Comparison of ENCODE assay signal across 20 cellular contexts in genomic region chr7:40315277-40315676, GRCh38.
"Had no signal": no experiment of that assay in that cellular context is flagged by ENCODE, and none has a peak within 500 bp of the region (broad histone marks: within the 10 kb centered on the region; RNA-seq: fewer than 3 reads in every experiment).

No MANE protein-coding gene starts in this region.

- H3K4me3 ChIP-seq: adrenal gland, lung, sigmoid colon, suprapubic skin, upper lobe of right lung had no signal

- H3K36me3 Mint-ChIP-seq: brain had no signal

- H3K36me3 ChIP-seq: adrenal gland, sigmoid colon, suprapubic skin, upper lobe of right lung had no signal

- H3K4me1 ChIP-seq: adrenal gland, sigmoid colon, suprapubic skin, upper lobe of right lung had no signal

- H3K27ac Mint-ChIP-seq: activated B cell treated with CpG ODN at 0.5 μM for 24 hours; activated CD4-positive, alpha-beta T cell treated with anti-CD3 and anti-CD28 coated beads, Interleukin-2, amount 10 ng/mL, durations not matched to agents 24 days and 14 days; activated T-helper 2 cell treated with anti-CD3 and anti-CD28 coated beads, Interferon-gamma antibody, Interleukin-2, Interleukin-4, amounts not matched to agents 10 μg/mL and 5 μg/mL and 100 μg/mL, durations not matched to agents 14 hours and 24 hours and 36 hours; brain; effector memory CD8-positive, alpha-beta T cell; nephron had no signal

- H3K27me3 Mint-ChIP-seq: activated B cell treated with CpG ODN at 0.5 μM for 24 hours; activated CD4-positive, alpha-beta T cell treated with anti-CD3 and anti-CD28 coated beads, Interleukin-2, amount 10 ng/mL, durations not matched to agents 24 days and 14 days; brain; central memory CD8-positive, alpha-beta T cell had no signal

- H3K4me3 Mint-ChIP-seq: activated B cell treated with CpG ODN at 0.5 μM for 24 hours; activated CD4-positive, alpha-beta T cell treated with anti-CD3 and anti-CD28 coated beads, Interleukin-2, amount 10 ng/mL, durations not matched to agents 24 days and 14 days; brain; central memory CD8-positive, alpha-beta T cell; effector memory CD8-positive, alpha-beta T cell; nephron had no signal

- H3K4me1 Mint-ChIP-seq: activated B cell treated with CpG ODN at 0.5 μM for 24 hours; brain; central memory CD8-positive, alpha-beta T cell; nephron had no signal

- H3K27ac ChIP-seq: adrenal gland, sigmoid colon, suprapubic skin, upper lobe of right lung had no signal

- H3K27me3 ChIP-seq: adrenal gland, sigmoid colon, suprapubic skin, upper lobe of right lung had no signal

- DNase-seq: activated B cell treated with CpG ODN at 0.5 μM for 24 hours; activated CD4-positive, alpha-beta T cell treated with anti-CD3 and anti-CD28 coated beads, Interleukin-2, amount 10 ng/mL, durations not matched to agents 24 days and 14 days; activated naive CD4-positive, alpha-beta T cell treated with anti-CD3 and anti-CD28 coated beads, Interleukin-2, amount 50 U/mL, for 16 hours; activated T-cell treated with anti-CD3 and anti-CD28 coated beads for 4 hours; adrenal gland; effector memory CD8-positive, alpha-beta T cell; erythroblast; hippocampal formation; left colon; occipital lobe; sigmoid colon; stimulated activated CD4-positive, alpha-beta T cell treated with anti-CD3 and anti-CD28 coated beads, Interleukin-2, amount 100 ng/mL, for 48 hours; stimulated activated naive CD4-positive, alpha-beta T cell treated with Interleukin-2 at 50 U/mL for 16 hours; upper lobe of right lung had no signal

- H3K9me3 Mint-ChIP-seq: activated B cell treated with CpG ODN at 0.5 μM for 24 hours; activated CD4-positive, alpha-beta T cell treated with anti-CD3 and anti-CD28 coated beads, Interleukin-2, amount 10 ng/mL, durations not matched to agents 24 days and 14 days; activated T-helper 2 cell treated with anti-CD3 and anti-CD28 coated beads, Interferon-gamma antibody, Interleukin-2, Interleukin-4, amounts not matched to agents 10 μg/mL and 5 μg/mL and 100 μg/mL, durations not matched to agents 14 hours and 24 hours and 36 hours; brain; central memory CD8-positive, alpha-beta T cell; effector memory CD8-positive, alpha-beta T cell; nephron had no signal

- H3K9me3 ChIP-seq: adrenal gland, sigmoid colon, suprapubic skin, upper lobe of right lung had no signal

- ATAC-seq: effector memory CD8-positive, alpha-beta T cell; left colon; upper lobe of right lung had no signal
